1 cellular context compared by ENCODE assay signal in genomic region chr2:48250943-48251342, GRCh38.
TF ChIP-seq lines count a peak whose summit lies in the region.

No MANE protein-coding gene starts in this region.

TF ChIP-seq in SK-N-SH, 30 proteins besides CTCF, POLR2A, EP300 and RAD21 (continued from another document):
- no peak for TF ChIP-seq REST (IDR thresholded peaks at IDR 0.05; ENCODE audit: low read depth, low read length)
- TF ChIP-seq EZH2phosphoT487 (IDR thresholded peaks at IDR 0.05; ENCODE audit: borderline replicate concordance, low read depth), result no peak
